9 cellular contexts compared by ENCODE assay signal in the genomic region with DNA sequence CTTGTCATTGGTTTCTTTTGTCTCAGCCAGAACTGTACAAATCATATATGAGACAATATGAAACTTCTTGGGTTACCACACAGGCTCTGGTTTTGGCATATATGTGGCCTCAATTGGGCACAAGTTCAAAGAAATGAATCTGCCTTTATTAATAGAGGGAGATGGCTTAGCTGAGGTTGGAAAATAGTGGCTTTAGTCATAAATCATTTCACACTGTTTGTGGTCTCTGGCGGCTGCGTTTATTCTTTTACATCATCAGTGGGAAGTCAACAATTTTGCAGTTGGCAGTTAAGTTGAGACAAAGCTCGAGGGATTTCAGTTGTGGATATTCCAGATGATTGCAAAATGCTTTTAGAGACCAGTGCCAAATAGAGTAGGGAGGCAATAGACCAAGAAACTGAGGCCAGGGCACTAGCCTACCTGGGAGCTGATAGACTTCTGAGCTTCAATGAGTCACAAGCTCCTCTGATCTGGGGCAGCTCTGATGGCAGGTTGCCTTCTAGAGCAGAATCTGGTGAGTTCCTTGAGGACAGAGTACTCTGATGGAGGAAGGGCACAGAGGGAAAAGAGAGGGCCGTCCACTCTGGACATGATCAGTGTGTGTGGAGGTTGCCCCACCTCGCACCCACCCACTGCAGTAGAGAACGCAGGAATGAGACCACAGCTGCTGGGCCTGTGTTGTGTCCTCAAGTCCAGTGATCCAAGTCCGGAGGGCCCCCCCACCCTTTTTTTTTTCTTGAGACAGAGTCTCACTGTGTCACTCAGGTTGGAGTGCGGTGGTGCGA.
DNase-seq lines count a peak whose midpoint lies in the region; ATAC-seq, FAIRE-seq and TF ChIP-seq lines count a peak whose summit lies in the region.
"Had no signal": no experiment of that assay in that cellular context is flagged by ENCODE, and none has a peak within 500 bp of the region (broad histone marks: within the 10 kb centered on the region; RNA-seq: fewer than 3 reads in every experiment).

No MANE protein-coding gene starts in this region.

- no peaks in the 10 kb centered on the region for H4K20me1 ChIP-seq in HepG2 (ENCODE audit: insufficient read depth, low read length)

- no peak for TF ChIP-seq CTCF in liver (IDR thresholded peaks at IDR 0.05; ENCODE audit: low read depth, low read length, missing input control)
- TF ChIP-seq CTCF in HepG2 (CRISPR knock-in tag; IDR thresholded peaks at IDR 0.05) = no peak
- TF ChIP-seq CTCF in CD8-positive, alpha-beta T cell (IDR thresholded peaks at IDR 0.05) = no peak

- H3K9ac ChIP-seq in liver (ENCODE audit: low read depth in 1 of 2, low read length in 2 of 2) (no peak overlapping the region), HepG2 (ENCODE audit: insufficient read depth, low read depth, low read length) (no peak overlapping the region)

- FAIRE-seq in HepG2 (lab: Jason Lieb, UNC) = no peak
- no peak for FAIRE-seq in urothelium cell line (lab: Jason Lieb, UNC)
- FAIRE-seq: colon had no signal

- POLR2A ChIA-PET in HepG2 (lab: Yijun Ruan, JAX) = no interaction called here
- POLR2A ChIA-PET in CD8-positive, alpha-beta T cell (lab: Charles Lee) = interaction anchor here (0.8 to 1.1 kb wide), 2 partner anchors 9 to 29 kb away, joined by 3 read pairs; no protein-coding TSS in a partner anchor

- no peak for TF ChIP-seq POLR2A in HepG2 (IDR thresholded peaks at IDR 0.05; ENCODE audit: insufficient read depth in 1 of 2, low read depth in 2 of 2, low read length in 2 of 2)

- H3K36me3 Mint-ChIP-seq in CD8-positive, alpha-beta T cell = peaks cover 4% of the 10 kb centered on the region

- no peak overlapping the region for H3K27ac Mint-ChIP-seq in CD8-positive, alpha-beta T cell

- H3K4me2 ChIP-seq in HepG2 (ENCODE audit: low read depth, low read length) = no peak overlapping the region

- no TSS peak for BruUV-seq in HepG2 (replicated peaks; lab: Mats Ljungman, UMichigan)

- H3K27me3 Mint-ChIP-seq in CD8-positive, alpha-beta T cell (ENCODE audit: low read depth) = no peaks in the 10 kb centered on the region

- H3K9me3 ChIP-seq in liver (ENCODE audit: control insufficient read depth in 4 of 4, low read length in 3 of 4) = no peaks in the 10 kb centered on the region
- H3K9me3 ChIP-seq in HepG2 (ENCODE audit: low read length) = no peaks in the 10 kb centered on the region
- H3K9me3 ChIP-seq in CD8-positive, alpha-beta T cell (ENCODE audit: low read length) = no peaks in the 10 kb centered on the region

- ATAC-seq in HepG2 = no peak
- peak; percentile 66 to 82 for ATAC-seq in left cardiac atrium
- no peak for ATAC-seq in GM18858 (IDR thresholded peaks at IDR 0.05; ENCODE audit: unreplicated experiment)
- no peak for ATAC-seq in CD8-positive, alpha-beta T cell

- H3K79me2 ChIP-seq in HepG2 (ENCODE audit: insufficient read depth, low read length) = no peaks in the 10 kb centered on the region

- H3K9me3 Mint-ChIP-seq in CD8-positive, alpha-beta T cell = peaks cover 4% of the 10 kb centered on the region

- CTCF ChIA-PET in HepG2 (lab: Yijun Ruan, JAX; ENCODE audit: low intra/inter-chr PET ratio, low total read pairs) = no interaction called here
- CTCF ChIA-PET in CD8-positive, alpha-beta T cell (lab: Charles Lee) = interaction anchor here (1.1 to 9.1 kb wide), 3 partner anchors 68 to 151 kb away, joined by 3 to 50 read pairs (median 3); no protein-coding TSS in a partner anchor

- H3K4me1 Mint-ChIP-seq in CD8-positive, alpha-beta T cell (ENCODE audit: low read depth) = peaks cover 50% of the 10 kb centered on the region

- TF ChIP-seq RAD21 in liver (IDR thresholded peaks at IDR 0.05) (no peak), HepG2 (CRISPR knock-in tag; IDR thresholded peaks at IDR 0.05) (no peak)

- intact Hi-C loops in HepG2 (cut with micrococcal nuclease; ENCODE audit: unreplicated experiment) = no loop called here
- intact Hi-C loops in left cardiac atrium (cut with DNase I) = no loop called here
- intact Hi-C loops in CD8-positive, alpha-beta T cell (cut with DNase I, micrococcal nuclease) = no loop called here

- H3K27ac ChIP-seq in liver (ENCODE audit: low read depth in 1 of 2, low read length in 2 of 2) = no peak overlapping the region
- no peak overlapping the region for H3K27ac ChIP-seq in HepG2 (ENCODE audit: extremely low read length, insufficient read depth, low read length)
- H3K27ac ChIP-seq in CD8-positive, alpha-beta T cell (ENCODE audit: low read depth, low read length) = no peak overlapping the region

- in situ Hi-C loops in HepG2 (cut with HindIII; ENCODE audit: extremely low pct_ligation_motif_present, low pct_unique_long_range_greater_than_20kb) = no loop called here

- TF ChIP-seq EP300 in HepG2 (IDR thresholded peaks at IDR 0.05; ENCODE audit: low read depth in 2 of 2, low read length in 2 of 2) (no peak), HepG2 (CRISPR knock-in tag; IDR thresholded peaks at IDR 0.05; ENCODE audit: borderline replicate concordance) (no peak)

- no peak overlapping the region for H2AFZ ChIP-seq in HepG2 (ENCODE audit: low read length)

- 84% methylated on average over 9 of the region's 9 CpGs for WGBS in liver
- WGBS in HepG2 (ENCODE audit: low lambda C conversion rate) = 69% methylated on average over 9 of the region's 9 CpGs

- H3K4me3 Mint-ChIP-seq in CD8-positive, alpha-beta T cell = no peak overlapping the region

- H3K36me3 ChIP-seq in liver (ENCODE audit: control insufficient read depth in 4 of 4, insufficient read depth in 3 of 4, low read depth in 1 of 4, low read length in 3 of 4) (no peaks in the 10 kb centered on the region), HepG2 (replicated peaks in 1 of 2; ENCODE audit: control insufficient read depth in 1 of 2, insufficient read depth in 2 of 2, low read length in 2 of 2) (no peaks in the 10 kb centered on the region)
- no peaks in the 10 kb centered on the region for H3K36me3 ChIP-seq in CD8-positive, alpha-beta T cell (ENCODE audit: insufficient read depth, low read length)

- DNase-seq in HepG2 (ENCODE audit: low spot score) (no peak), left cardiac atrium (no peak), urothelium cell line (ENCODE audit: low spot score) (peak; percentile 7), RPMI8226 (no peak)
- peak; percentile 53 to 59 for DNase-seq in activated T-cell treated with anti-CD3 and anti-CD28 coated beads, Interleukin-2, amount 50 U/mL, for 48 hours
- no peak for DNase-seq in CD8-positive, alpha-beta T cell

- no peaks in the 10 kb centered on the region for H3K27me3 ChIP-seq in liver (ENCODE audit: control insufficient read depth in 4 of 4, insufficient read depth in 4 of 4, low read length in 3 of 4)
- H3K27me3 ChIP-seq in HepG2 (ENCODE audit: control insufficient read depth in 1 of 2, insufficient read depth in 2 of 2, low read length in 2 of 2) = peaks cover 0 to 8% of the 10 kb centered on the region in 2 experiments; a peak in 1 of 5 replicates
- no peaks in the 10 kb centered on the region for H3K27me3 ChIP-seq in CD8-positive, alpha-beta T cell (ENCODE audit: insufficient read depth, low read length)

- H3K4me1 ChIP-seq in liver (ENCODE audit: control insufficient read depth in 4 of 4, insufficient read depth in 4 of 4, low read length in 3 of 4) (peaks cover 0 to 2% (median 0%) of the 10 kb centered on the region in 4 donors), HepG2 (ENCODE audit: insufficient read depth, low read length) (no peaks in the 10 kb centered on the region)
- peaks cover 19% of the 10 kb centered on the region for H3K4me1 ChIP-seq in CD8-positive, alpha-beta T cell (ENCODE audit: insufficient read depth, low read length)

- H3K4me3 ChIP-seq in liver (ENCODE audit: low read depth in 1 of 3, low read length in 3 of 3) (no peak overlapping the region), HepG2 (replicated peaks in 1 of 3; ENCODE audit: insufficient read depth in 1 of 3, low read depth in 2 of 3, low read length in 3 of 3) (no peak overlapping the region)
- H3K4me3 ChIP-seq in CD8-positive, alpha-beta T cell (ENCODE audit: low read depth, low read length) = no peak overlapping the region

TF ChIP-seq in liver, 16 proteins besides CTCF, POLR2A, EP300 and RAD21:
- TF ChIP-seq JUND (IDR thresholded peaks at IDR 0.05) (no peak), NR2F2 (IDR thresholded peaks at IDR 0.05) (peak; percentile 26), YY1 (IDR thresholded peaks at IDR 0.05) (no peak), FOXA1 (IDR thresholded peaks at IDR 0.05) (no peak)

TF ChIP-seq in HepG2, 621 proteins besides CTCF, POLR2A, EP300 and RAD21 (continues in another document):
- no peak for TF ChIP-seq DPF2 (CRISPR knock-in tag; IDR thresholded peaks at IDR 0.05; ENCODE audit: borderline replicate concordance, low read depth)
- no peak for TF ChIP-seq ZNF512B (CRISPR knock-in tag; IDR thresholded peaks at IDR 0.05; ENCODE audit: borderline replicate concordance)
- TF ChIP-seq ZBTB42 (CRISPR knock-in tag; IDR thresholded peaks at IDR 0.05) = no peak
- TF ChIP-seq NFIB (CRISPR knock-in tag; IDR thresholded peaks at IDR 0.05; ENCODE audit: borderline replicate concordance) = no peak
- TF ChIP-seq TP53 (CRISPR knock-in tag; conservative IDR thresholded peaks at IDR 0.05) = no peak
- no peak for TF ChIP-seq NR2F2 (IDR thresholded peaks at IDR 0.05; ENCODE audit: borderline replicate concordance, low read depth)
- TF ChIP-seq ZNF331 (CRISPR knock-in tag; IDR thresholded peaks at IDR 0.05) = no peak

Comparison
In these comparisons a context has a peak if more than half of its experiments do, and no peak if none do; other contexts are left out.
1. ATAC-seq: peak in left cardiac atrium (2 of 2); none in HepG2 (single experiment), GM18858 (single experiment) and CD8-positive, alpha-beta T cell (single experiment).
2. DNase-seq: peak in activated T-cell treated with anti-CD3 and anti-CD28 coated beads, Interleukin-2, amount 50 U/mL, for 48 hours (2 of 2) and urothelium cell line (single experiment); none in HepG2 (single experiment), left cardiac atrium (single experiment), RPMI8226 (single experiment) and CD8-positive, alpha-beta T cell (0 of 7).